In the genomic region with DNA sequence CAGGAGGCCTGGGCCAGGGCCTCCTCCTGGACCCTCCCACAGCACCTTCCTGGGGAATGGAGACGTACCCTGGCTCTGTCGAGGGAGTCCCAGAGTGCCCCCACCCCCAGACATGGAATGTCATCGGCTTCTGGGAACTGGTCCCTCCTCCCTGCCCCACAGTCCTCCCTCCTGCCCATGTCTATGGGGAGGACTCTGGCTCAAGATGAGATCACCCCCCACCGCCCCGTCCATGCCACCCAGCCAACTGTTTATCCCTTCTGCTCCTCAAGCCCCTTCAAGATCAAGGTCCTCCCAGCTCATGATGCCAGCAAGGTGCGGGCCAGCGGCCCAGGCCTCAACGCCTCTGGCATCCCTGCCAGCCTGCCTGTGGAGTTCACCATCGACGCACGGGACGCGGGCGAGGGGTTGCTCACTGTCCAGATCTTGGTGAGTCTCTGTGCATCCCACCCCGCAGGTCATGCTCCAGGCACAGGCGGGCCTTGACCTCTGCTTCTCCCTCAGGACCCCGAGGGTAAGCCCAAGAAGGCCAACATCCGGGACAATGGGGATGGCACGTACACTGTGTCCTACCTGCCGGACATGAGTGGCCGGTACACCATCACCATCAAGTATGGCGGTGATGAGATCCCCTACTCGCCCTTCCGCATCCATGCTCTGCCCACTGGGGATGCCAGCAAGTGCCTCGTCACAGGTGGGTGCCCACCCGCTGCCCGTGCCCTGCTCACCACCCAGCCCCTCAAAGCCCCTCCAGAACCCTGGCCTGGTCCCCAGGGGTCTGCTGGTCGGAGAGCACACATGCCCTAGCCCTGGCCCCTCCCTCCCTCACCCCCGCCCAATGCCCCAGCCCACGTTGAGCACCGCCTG, we compare ENCODE assay signal across 18 cellular contexts. TPM values are rescaled to one million over a fixed set of nuclear protein-coding genes. Genes with fewer than 3 reads are reported as not detected.
A peak's percentile ranks its signal among the peaks of the same experiment; 100 is the strongest.
DNase-seq lines count a peak whose midpoint lies in the region; ATAC-seq, FAIRE-seq and TF ChIP-seq lines count a peak whose summit lies in the region.
"Had no signal": no experiment of that assay in that cellular context is flagged by ENCODE, and none has a peak within 500 bp of the region (broad histone marks: within the 10 kb centered on the region; RNA-seq: fewer than 3 reads in every experiment).

No MANE protein-coding gene starts in this region.

- POLR2A ChIA-PET in IMR-90 (lab: Charles Lee; ENCODE audit: unreplicated experiment): no interaction called here

- H2AK5ac ChIP-seq in IMR-90 (ENCODE audit: low read depth, low read length): no peak overlapping the region

- 96% methylated on average over 11 of the region's 31 CpGs; no CpG with 5 or more reads in 1 of the 2 experiments for WGBS in IMR-90 (ENCODE audit: extremely low coverage in 2 of 2, insufficient read length in 1 of 2), 2 experiments

- ATAC-seq in IMR-90 (ENCODE audit: low read depth) (no peak), gastrocnemius medialis (no peak), GM18873 (IDR thresholded peaks at IDR 0.05; ENCODE audit: low FRiP score, unreplicated experiment) (no peak)
- ATAC-seq: GM12878 had no signal

- peak overlapping the region; percentile 78 for H3K27ac Mint-ChIP-seq in neural crest cell (ENCODE audit: unreplicated experiment)
- H3K27ac Mint-ChIP-seq: CD4-positive, alpha-beta memory T cell; HFFc6 had no signal

- H3K9me3 Mint-ChIP-seq in neural crest cell: no peaks in the 10 kb centered on the region
- H3K9me3 Mint-ChIP-seq: CD4-positive, alpha-beta memory T cell; HFFc6 had no signal

- no peak overlapping the region for H3K4ac ChIP-seq in IMR-90 (ENCODE audit: low read depth, low read length)

- H3K14ac ChIP-seq in IMR-90 (replicated peaks; ENCODE audit: low read depth, low read length): no peak overlapping the region

- dilution Hi-C loops in IMR-90 (cut with HindIII; ENCODE audit: low sequenced_read_pairs, unreplicated experiment): no loop called here

- no peak overlapping the region for H3K9ac ChIP-seq in IMR-90 (ENCODE audit: low read depth, low read length)

- H3K23ac ChIP-seq in IMR-90 (ENCODE audit: low read depth, low read length): no peak overlapping the region

- H2BK5ac ChIP-seq in IMR-90 (ENCODE audit: low read depth, low read length, poor library complexity, severe bottlenecking): no peak overlapping the region

- FAIRE-seq in bronchial epithelial cell (lab: Jason Lieb, UNC): peak; percentile 7
- FAIRE-seq: A549, GM12878, GM18507 had no signal

- no peak overlapping the region for H2BK20ac ChIP-seq in IMR-90 (ENCODE audit: low read depth, low read length)

- no peaks in the 10 kb centered on the region for H3K9me1 ChIP-seq in IMR-90 (ENCODE audit: insufficient read depth, low read length)

- H3K4me1 Mint-ChIP-seq in neural crest cell: no peaks in the 10 kb centered on the region
- H3K4me1 Mint-ChIP-seq: CD4-positive, alpha-beta memory T cell had no signal

- H4K8ac ChIP-seq in IMR-90 (ENCODE audit: low read depth in 2 of 2, low read length in 2 of 2): no peak overlapping the region

- TF ChIP-seq POLR2A in IMR-90 (IDR thresholded peaks at IDR 0.05; ENCODE audit: low read depth, low read length): no peak
- no peak for TF ChIP-seq POLR2A in gastrocnemius medialis (IDR thresholded peaks at IDR 0.05)

- no peak overlapping the region for H2BK120ac ChIP-seq in IMR-90 (ENCODE audit: low read depth, low read length)

- no peak overlapping the region for H3K4me3 ChIP-seq in IMR-90 (ENCODE audit: insufficient read depth, low read depth, low read length)
- H3K4me3 ChIP-seq in bronchial epithelial cell (ENCODE audit: low read depth, low read length): no peak overlapping the region
- H3K4me3 ChIP-seq in gastrocnemius medialis: no peak overlapping the region
- H3K4me3 ChIP-seq: A549, GM12878, HAP-1 had no signal

- TF ChIP-seq CTCF in IMR-90 (conservative IDR thresholded peaks at IDR 0.05; ENCODE audit: low read depth, low read length) (no peak), bronchial epithelial cell (IDR thresholded peaks at IDR 0.05; ENCODE audit: insufficient read depth, low read length, severe bottlenecking) (no peak), neural crest cell (conservative IDR thresholded peaks at IDR 0.05) (no peak), gastrocnemius medialis (IDR thresholded peaks at IDR 0.05 in 4 of 5, conservative IDR thresholded peaks at IDR 0.05 in 1 of 5) (no peak)

- CTCF ChIA-PET in IMR-90 (lab: Yijun Ruan, JAX): no interaction called here

- no peak overlapping the region for H2AFZ ChIP-seq in IMR-90 (replicated peaks; ENCODE audit: low read length, poor library complexity)

- H3K27me3 Mint-ChIP-seq in neural crest cell (ENCODE audit: low read depth): no peaks in the 10 kb centered on the region

- no peak for TF ChIP-seq RAD21 in IMR-90 (IDR thresholded peaks at IDR 0.05; ENCODE audit: low read length)

- H3K36me3 ChIP-seq in IMR-90 (ENCODE audit: control insufficient read depth, insufficient read depth, low read length) (peaks cover 96% of the 10 kb centered on the region), bronchial epithelial cell (ENCODE audit: control insufficient read depth, insufficient read depth, low read length) (no peaks in the 10 kb centered on the region), gastrocnemius medialis (peaks cover 0 to 100% of the 10 kb centered on the region in 2 donors)

- no peaks in the 10 kb centered on the region for H3K36me3 Mint-ChIP-seq in neural crest cell (ENCODE audit: low read depth)
- H3K36me3 Mint-ChIP-seq: CD4-positive, alpha-beta memory T cell had no signal

- no peak overlapping the region for H3K4me2 ChIP-seq in IMR-90 (ENCODE audit: low read depth, low read length)
- H3K4me2 ChIP-seq: A549 had no signal

- H4K5ac ChIP-seq in IMR-90 (ENCODE audit: low read depth, low read length): no peak overlapping the region

- H2AK9ac ChIP-seq in IMR-90 (replicated peaks; ENCODE audit: low read depth, low read length, poor library complexity): no peak overlapping the region

- no peak overlapping the region for H3K27ac ChIP-seq in IMR-90 (ENCODE audit: insufficient read depth, low read length)
- H3K27ac ChIP-seq in gastrocnemius medialis: peak overlapping the region; percentile 55 to 99 (median 96)
- H3K27ac ChIP-seq: A549, C4-2B had no signal

- in situ Hi-C loops in IMR-90 (cut with MboI; ENCODE audit: low sequenced_read_pairs) (no loop called here), gastrocnemius medialis (cut with MboI; ENCODE audit: low sequenced_read_pairs in 4 of 4) (no loop called here), KBM-7 (cut with MboI; ENCODE audit: low pct_unique_long_range_greater_than_20kb, low sequenced_read_pairs) (no loop called here)

- H3K9me3 ChIP-seq in IMR-90 (ENCODE audit: control insufficient read depth, insufficient read depth, low read length) (no peaks in the 10 kb centered on the region), gastrocnemius medialis (no peaks in the 10 kb centered on the region)
- H3K9me3 ChIP-seq: A549, BE2C, HAP-1 had no signal

- H3K56ac ChIP-seq in IMR-90 (ENCODE audit: extremely low read depth, insufficient read depth, low read length): no peak overlapping the region

- H4K91ac ChIP-seq in IMR-90 (ENCODE audit: insufficient read depth, low read depth, low read length): no peak overlapping the region

- no peak overlapping the region for H3K18ac ChIP-seq in IMR-90 (ENCODE audit: low read depth, low read length)

- H3K79me1 ChIP-seq in IMR-90 (ENCODE audit: low read depth in 1 of 2, low read length in 2 of 2): peaks cover 40 to 73% of the 10 kb centered on the region in 2 experiments

- H2BK15ac ChIP-seq in IMR-90 (ENCODE audit: low read depth, low read length): no peak overlapping the region

- DNase-seq in IMR-90 (no peak), bronchial epithelial cell (ENCODE audit: low read depth) (no peak), neural crest cell (ENCODE audit: low read depth, low spot score) (no peak), gastrocnemius medialis (no peak), NCI-H2029 treated with DMSO at 0.1 percent for 48 hours (lab: John Stamatoyannopoulos, UW) (no peak), inferior parietal cortex (ENCODE audit: extremely low spot score) (no peak), KBM-7 (no peak)
- DNase-seq: BE2C; CD4-positive, alpha-beta memory T cell; DMS79; GOT3; HFFc6 had no signal

- H3K4me1 ChIP-seq in IMR-90 (ENCODE audit: control insufficient read depth, insufficient read depth, low read length) (no peaks in the 10 kb centered on the region), gastrocnemius medialis (peaks cover 6% of the 10 kb centered on the region in 2 donors)
- H3K4me1 ChIP-seq: A549, BE2C, HAP-1 had no signal

- BruUV-seq in IMR-90 (replicated peaks; lab: Mats Ljungman, UMichigan): TSS peak; percentile 35

- H3K27me3 ChIP-seq in IMR-90 (ENCODE audit: control insufficient read depth, insufficient read depth, low read length): no peaks in the 10 kb centered on the region
- no peaks in the 10 kb centered on the region for H3K27me3 ChIP-seq in bronchial epithelial cell (ENCODE audit: control insufficient read depth, insufficient read depth, low read length)
- no peaks in the 10 kb centered on the region for H3K27me3 ChIP-seq in gastrocnemius medialis
- H3K27me3 ChIP-seq: BE2C had no signal

- peaks cover 60% of the 10 kb centered on the region for H4K20me1 ChIP-seq in IMR-90 (ENCODE audit: insufficient read depth, low read length)

- H3K4me3 Mint-ChIP-seq in neural crest cell: no peak overlapping the region
- H3K4me3 Mint-ChIP-seq: HFFc6 had no signal

- intact Hi-C loops in IMR-90 (cut with micrococcal nuclease) (no loop called here), gastrocnemius medialis (cut with DNase I; ENCODE audit: low total_unique reads) (no loop called here)

RNA-seq across cellular contexts. Expression of gene ATP6V1F, which starts 14.1 kb away (rescaled TPM):
- total RNA-seq in IMR-90 (2012; rRNA removed) (61.1 and 104 TPM in 2 replicates), bronchial epithelial cell (108 and 132 TPM in 2 replicates), neural crest cell (144 and 149 TPM in 2 replicates), gastrocnemius medialis (10 to 100 TPM; 79.3 to 99.2 (median 82.3) TPM)
- polyA plus RNA-seq in IMR-90 (2012; rRNA removed): 321 and 346 TPM in 2 replicates
- polyA plus RNA-seq in IMR-90 (2012; cell fraction: cytosol; rRNA removed): 128 and 421 TPM in 2 replicates
- polyA plus RNA-seq in IMR-90 (2012; cell fraction: nucleus; rRNA removed; ENCODE audit: low replicate concordance): 84.2 and 106 TPM in 2 replicates

RNA-seq across cellular contexts. Expression of gene FLNC, which starts 18.3 kb away (rescaled TPM):
- total RNA-seq in IMR-90 (2012; rRNA removed) (116 and 139 TPM in 2 replicates), bronchial epithelial cell (0.64 and 1.8 TPM in 2 replicates), neural crest cell (5.3 and 5.6 TPM in 2 replicates), gastrocnemius medialis (1,000 to 10,000 TPM; 1,071 to 4,398 (median 2,381) TPM)
- polyA plus RNA-seq in IMR-90 (2012; rRNA removed): 154 and 167 TPM in 2 replicates
- 67.5 and 137 TPM in 2 replicates for polyA plus RNA-seq in IMR-90 (2012; cell fraction: cytosol; rRNA removed)
- 165 and 525 TPM in 2 replicates for polyA plus RNA-seq in IMR-90 (2012; cell fraction: nucleus; rRNA removed; ENCODE audit: low replicate concordance)
- polyA plus RNA-seq: CD4-positive, alpha-beta memory T cell had no signal

RNA-seq across cellular contexts. Expression of gene CCDC136, which starts 56.8 kb away (rescaled TPM):
- 7.7 and 8.3 TPM in 2 replicates for total RNA-seq in IMR-90 (2012; rRNA removed)
- 15.1 and 18.0 TPM in 2 replicates for polyA plus RNA-seq in IMR-90 (2012; rRNA removed)
- 5.3 and 5.9 TPM in 2 replicates for polyA plus RNA-seq in IMR-90 (2012; cell fraction: cytosol; rRNA removed)
- polyA plus RNA-seq in IMR-90 (2012; cell fraction: nucleus; rRNA removed; ENCODE audit: low replicate concordance): 41.0 and 106 TPM in 2 replicates
- 0.26 and 0.64 TPM in 2 replicates for total RNA-seq in bronchial epithelial cell
- total RNA-seq in neural crest cell: 70.6 and 72.2 TPM in 2 replicates
- total RNA-seq in gastrocnemius medialis: 10 to 100 TPM in 2 of 4 donors, 1 to 10 TPM in 1, under 1 TPM in 1; 0.61 to 15.8 (median 9.3) TPM

Comparison
In these comparisons a context has a peak if more than half of its experiments do, and no peak if none do; other contexts are left out.
1. RNA of gene FLNC, which starts 18.3 kb away (total RNA-seq): 1,071 to 4,398 TPM in gastrocnemius medialis and 116 to 139 TPM in IMR-90; 5.3 to 5.6 TPM in neural crest cell and 0.64 to 1.8 TPM in bronchial epithelial cell; every median in the first group is over 10 times any median in the second.